Comparison of ENCODE assay signal across 25 cellular contexts in genomic region chr4:145148980-145149379, GRCh38. TPM values are rescaled to one million over a fixed set of nuclear protein-coding genes. Genes with fewer than 3 reads are reported as not detected.
A peak's percentile ranks its signal among the peaks of the same experiment; 100 is the strongest.
DNase-seq lines count a peak whose midpoint lies in the region; ATAC-seq and TF ChIP-seq lines count a peak whose summit lies in the region.
"Had no signal": no experiment of that assay in that cellular context is flagged by ENCODE, and none has a peak within 500 bp of the region (broad histone marks: within the 10 kb centered on the region; RNA-seq: fewer than 3 reads in every experiment).

No MANE protein-coding gene starts in this region.

- H3K36me3 Mint-ChIP-seq in activated T-cell treated with anti-CD3 and anti-CD28 coated beads, Interleukin-2, amount 50 U/mL, for 72 hours (ENCODE audit: insufficient read depth in 2 of 2) = peaks cover 8 to 45% of the 10 kb centered on the region in 2 donors
- H3K36me3 Mint-ChIP-seq in activated T-helper 17 cell treated with anti-CD3 and anti-CD28 coated beads, Interleukin-2, amount 50 U/mL, for 72 hours (ENCODE audit: low read depth) = peaks cover 99% of the 10 kb centered on the region
- H3K36me3 Mint-ChIP-seq in type B pancreatic cell = peaks cover 50% of the 10 kb centered on the region
- H3K36me3 Mint-ChIP-seq in T-helper 17 cell (ENCODE audit: low read depth) = peaks cover 10% of the 10 kb centered on the region

- H3K9me3 Mint-ChIP-seq in activated T-cell treated with anti-CD3 and anti-CD28 coated beads, Interleukin-2, amount 50 U/mL, for 72 hours = no peaks in the 10 kb centered on the region
- H3K9me3 Mint-ChIP-seq in activated T-helper 17 cell treated with anti-CD3 and anti-CD28 coated beads, Interleukin-2, amount 50 U/mL, for 72 hours = no peaks in the 10 kb centered on the region
- H3K9me3 Mint-ChIP-seq in type B pancreatic cell = no peaks in the 10 kb centered on the region
- H3K9me3 Mint-ChIP-seq: CD4-positive, alpha-beta memory T cell; IgD-negative memory B cell had no signal

- DNase-seq in activated T-cell treated with anti-CD3 and anti-CD28 coated beads, Interleukin-2, amount 50 U/mL, for 72 hours = no peak
- DNase-seq in activated T-cell treated with anti-CD3 and anti-CD28 coated beads, Interleukin-2, amount 50 U/mL, for 48 hours = no peak
- DNase-seq in foreskin keratinocyte = no peak
- DNase-seq in type B pancreatic cell (ENCODE audit: extremely low spot score, unreplicated experiment) = no peak
- no peak for DNase-seq in superior temporal gyrus (ENCODE audit: extremely low spot score)
- no peak for DNase-seq in T-helper 17 cell
- DNase-seq: C1 segment of cervical spinal cord; CD4-positive, alpha-beta memory T cell; DMS 273 treated with DMSO at 0.1 percent for 48 hours; DMS79; GF-D8; NCI-H1048; NCI-H1417; NCI-H1694; NCI-H2029 treated with DMSO at 0.1 percent for 48 hours; NCI-H2227 treated with DMSO at 0.1 percent for 48 hours; NCI-H526 treated with DMSO at 0.1 percent for 48 hours; PC-9; SJCRH30 had no signal

- H3K27me3 ChIP-seq in foreskin keratinocyte = no peaks in the 10 kb centered on the region
- H3K27me3 ChIP-seq: SJCRH30 had no signal

- H3K4me1 Mint-ChIP-seq in activated T-cell treated with anti-CD3 and anti-CD28 coated beads, Interleukin-2, amount 50 U/mL, for 72 hours (ENCODE audit: low read depth) = peaks cover 17% of the 10 kb centered on the region
- H3K4me1 Mint-ChIP-seq in activated T-helper 17 cell treated with anti-CD3 and anti-CD28 coated beads, Interleukin-2, amount 50 U/mL, for 72 hours = peaks cover 7% of the 10 kb centered on the region
- H3K4me1 Mint-ChIP-seq in type B pancreatic cell (ENCODE audit: unreplicated experiment) = no peaks in the 10 kb centered on the region
- peaks cover 6% of the 10 kb centered on the region for H3K4me1 Mint-ChIP-seq in T-helper 17 cell

- no peak for ATAC-seq in activated T-cell treated with anti-CD3 and anti-CD28 coated beads, Interleukin-2, amount 50 U/mL, for 72 hours (replicated peaks in 1 of 2)
- ATAC-seq in activated T-helper 17 cell treated with anti-CD3 and anti-CD28 coated beads, Interleukin-2, amount 50 U/mL, for 72 hours (replicated peaks) = peak; percentile 32
- ATAC-seq in foreskin keratinocyte (peak; percentile 53), T-helper 17 cell (no peak)
- ATAC-seq: A549, HCT116, Right ventricle myocardium inferior had no signal

- TF ChIP-seq CTCF in foreskin keratinocyte (conservative IDR thresholded peaks at IDR 0.05) (no peak), type B pancreatic cell (conservative IDR thresholded peaks at IDR 0.05) (no peak)

- H3K4me3 Mint-ChIP-seq in activated T-cell treated with anti-CD3 and anti-CD28 coated beads, Interleukin-2, amount 50 U/mL, for 72 hours = no peak overlapping the region
- H3K4me3 Mint-ChIP-seq in activated T-helper 17 cell treated with anti-CD3 and anti-CD28 coated beads, Interleukin-2, amount 50 U/mL, for 72 hours = no peak overlapping the region
- no peak overlapping the region for H3K4me3 Mint-ChIP-seq in type B pancreatic cell
- no peak overlapping the region for H3K4me3 Mint-ChIP-seq in T-helper 17 cell
- H3K4me3 Mint-ChIP-seq: CD4-positive, alpha-beta memory T cell; IgD-negative memory B cell had no signal

- no peaks in the 10 kb centered on the region for H3K4me1 ChIP-seq in foreskin keratinocyte
- H3K4me1 ChIP-seq: A549, SJCRH30 had no signal

- H3K27ac Mint-ChIP-seq in activated T-cell treated with anti-CD3 and anti-CD28 coated beads, Interleukin-2, amount 50 U/mL, for 72 hours = peak overlapping the region; percentile 36
- H3K27ac Mint-ChIP-seq in activated T-helper 17 cell treated with anti-CD3 and anti-CD28 coated beads, Interleukin-2, amount 50 U/mL, for 72 hours = no peak overlapping the region
- peak overlapping the region; percentile 39 for H3K27ac Mint-ChIP-seq in type B pancreatic cell
- H3K27ac Mint-ChIP-seq in T-helper 17 cell = no peak overlapping the region
- H3K27ac Mint-ChIP-seq: IgD-negative memory B cell had no signal

- H3K27me3 Mint-ChIP-seq in activated T-cell treated with anti-CD3 and anti-CD28 coated beads, Interleukin-2, amount 50 U/mL, for 72 hours (ENCODE audit: low read depth) = no peaks in the 10 kb centered on the region
- no peaks in the 10 kb centered on the region for H3K27me3 Mint-ChIP-seq in activated T-helper 17 cell treated with anti-CD3 and anti-CD28 coated beads, Interleukin-2, amount 50 U/mL, for 72 hours
- H3K27me3 Mint-ChIP-seq in type B pancreatic cell (no peaks in the 10 kb centered on the region), T-helper 17 cell (no peaks in the 10 kb centered on the region)
- H3K27me3 Mint-ChIP-seq: CD4-positive, alpha-beta memory T cell; IgD-negative memory B cell had no signal

- no peak overlapping the region for H3K27ac ChIP-seq in foreskin keratinocyte
- H3K27ac ChIP-seq: A549, KMS-11, PC-9, SJCRH30 had no signal

- H3K9me3 ChIP-seq in T-helper 17 cell (ENCODE audit: control insufficient read depth, low read length, poor library complexity, severe bottlenecking) = no peaks in the 10 kb centered on the region
- H3K9me3 ChIP-seq: A549, SJCRH30 had no signal

RNA-seq across cellular contexts. Expression of gene OTUD4, which starts 31.4 kb away (rescaled TPM):
- 10 to 100 TPM; 50.0 to 67.3 TPM for total RNA-seq in activated T-cell treated with anti-CD3 and anti-CD28 coated beads, Interleukin-2, amount 50 U/mL, for 72 hours
- 10 to 100 TPM; 50.8 to 71.4 TPM for total RNA-seq in activated T-helper 17 cell treated with anti-CD3 and anti-CD28 coated beads, Interleukin-2, amount 50 U/mL, for 72 hours
- total RNA-seq in foreskin keratinocyte (33.7 and 36.4 TPM in 2 replicates), type B pancreatic cell (ENCODE audit: low replicate concordance) (38.8 and 39.0 TPM in 2 replicates), T-helper 17 cell (10 to 100 TPM; 60.9 to 63.8 TPM)
- polyA plus RNA-seq in foreskin keratinocyte = 6.3 and 7.5 TPM in 2 replicates

RNA-seq across cellular contexts. Expression of gene ABCE1, which starts 50.9 kb away (rescaled TPM):
- total RNA-seq in activated T-cell treated with anti-CD3 and anti-CD28 coated beads, Interleukin-2, amount 50 U/mL, for 72 hours = 100 to 1,000 TPM in 1 of 2 donors, 10 to 100 TPM in 1; 85.0 to 118 TPM
- 100 to 1,000 TPM in 1 of 2 donors, 10 to 100 TPM in 1; 99.9 to 137 TPM for total RNA-seq in activated T-helper 17 cell treated with anti-CD3 and anti-CD28 coated beads, Interleukin-2, amount 50 U/mL, for 72 hours
- total RNA-seq in foreskin keratinocyte = 116 and 127 TPM in 2 replicates
- polyA plus RNA-seq in foreskin keratinocyte = 33.7 and 43.4 TPM in 2 replicates
- total RNA-seq in type B pancreatic cell (ENCODE audit: low replicate concordance) = 62.1 and 77.9 TPM in 2 replicates
- total RNA-seq in T-helper 17 cell = 10 to 100 TPM; 39.6 to 43.4 TPM

RNA-seq across cellular contexts. Expression of gene ANAPC10, which starts 51.0 kb away (rescaled TPM):
- total RNA-seq in activated T-cell treated with anti-CD3 and anti-CD28 coated beads, Interleukin-2, amount 50 U/mL, for 72 hours = 10 to 100 TPM; 25.2 to 29.4 TPM
- 10 to 100 TPM; 21.8 to 32.5 TPM for total RNA-seq in activated T-helper 17 cell treated with anti-CD3 and anti-CD28 coated beads, Interleukin-2, amount 50 U/mL, for 72 hours
- total RNA-seq in foreskin keratinocyte (22.8 and 23.5 TPM in 2 replicates), type B pancreatic cell (ENCODE audit: low replicate concordance) (18.5 and 21.0 TPM in 2 replicates), T-helper 17 cell (10 to 100 TPM; 22.2 to 22.7 TPM)
- 20.2 and 25.4 TPM in 2 replicates for polyA plus RNA-seq in foreskin keratinocyte

Comparison
In these comparisons a context has a peak if more than half of its experiments do, and no peak if none do; other contexts are left out.
1. ATAC-seq: peak in activated T-helper 17 cell treated with anti-CD3 and anti-CD28 coated beads, Interleukin-2, amount 50 U/mL, for 72 hours (single experiment) and foreskin keratinocyte (single experiment); none in activated T-cell treated with anti-CD3 and anti-CD28 coated beads, Interleukin-2, amount 50 U/mL, for 72 hours (0 of 2) and T-helper 17 cell (single experiment).
2. H3K27ac Mint-ChIP-seq: peak in activated T-cell treated with anti-CD3 and anti-CD28 coated beads, Interleukin-2, amount 50 U/mL, for 72 hours (single experiment) and type B pancreatic cell (single experiment); none in activated T-helper 17 cell treated with anti-CD3 and anti-CD28 coated beads, Interleukin-2, amount 50 U/mL, for 72 hours (single experiment) and T-helper 17 cell (single experiment).